ENCODE assay signal across 15 cellular contexts in the genomic region with DNA sequence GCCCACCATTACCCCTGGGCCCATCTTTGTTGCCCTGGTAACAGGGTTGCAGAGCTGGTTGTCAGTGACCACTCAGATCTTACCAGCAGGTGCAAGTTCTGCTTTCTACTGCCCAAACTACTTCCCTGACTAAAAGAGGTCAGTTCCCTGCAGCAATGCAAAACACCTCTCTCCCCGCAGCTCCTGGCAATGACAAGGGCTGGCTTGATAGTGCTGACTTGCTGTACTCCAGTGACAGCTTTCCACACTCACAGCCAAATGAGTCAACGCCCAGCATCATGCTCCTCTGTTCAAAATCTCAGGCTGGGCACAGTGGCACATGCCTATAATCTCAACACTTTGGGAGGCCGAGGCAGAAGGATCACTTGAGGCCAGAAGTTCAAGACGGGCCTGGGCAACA.
DNase-seq lines count a peak whose midpoint lies in the region; ATAC-seq and TF ChIP-seq lines count a peak whose summit lies in the region.
"Had no signal": no experiment of that assay in that cellular context is flagged by ENCODE, and none has a peak within 500 bp of the region (broad histone marks: within the 10 kb centered on the region; RNA-seq: fewer than 3 reads in every experiment).

No MANE protein-coding gene starts in this region.

- no peak for ATAC-seq in activated CD4-positive, alpha-beta T cell treated with anti-CD3 and anti-CD28 coated beads for 36 hours
- ATAC-seq in heart right ventricle = peak in 6 of 8 donors; percentile 51 to 94 (median 74)
- ATAC-seq: CD8-positive, alpha-beta T cell; GM12878; GM23338 had no signal

- CTCF ChIA-PET in activated CD4-positive, alpha-beta T cell treated with anti-CD3 and anti-CD28 coated beads, Interleukin-2, amount 10 ng/mL, durations not matched to agents 7 days and 5 days (lab: Charles Lee) = interaction anchor here (0.6 kb wide), 1 partner anchor 797 kb away, joined by 3 read pairs; no protein-coding TSS in a partner anchor
- CTCF ChIA-PET in activated CD4-positive, alpha-beta T cell treated with anti-CD3 and anti-CD28 coated beads for 36 hours (lab: Charles Lee) = interaction anchor here (0.6 kb wide), 1 partner anchor 163 kb away, joined by 3 read pairs; no protein-coding TSS in a partner anchor
- CTCF ChIA-PET in CD8-positive, alpha-beta memory T cell (lab: Charles Lee) = interaction anchor here (0.7 kb wide), 1 partner anchor 74 kb away, joined by 3 read pairs; no protein-coding TSS in a partner anchor

- peaks cover 2% of the 10 kb centered on the region for H3K4me1 Mint-ChIP-seq in activated CD4-positive, alpha-beta T cell treated with anti-CD3 and anti-CD28 coated beads, Interleukin-2, amount 10 ng/mL, durations not matched to agents 7 days and 5 days
- H3K4me1 Mint-ChIP-seq in activated CD4-positive, alpha-beta T cell treated with anti-CD3 and anti-CD28 coated beads for 36 hours = no peaks in the 10 kb centered on the region
- peaks cover 0 to 9% (median 4%) of the 10 kb centered on the region in 3 donors for H3K4me1 Mint-ChIP-seq in CD8-positive, alpha-beta memory T cell
- H3K4me1 Mint-ChIP-seq: CD14-positive monocyte, GM23338 had no signal

- intact Hi-C loops in activated CD4-positive, alpha-beta T cell treated with anti-CD3 and anti-CD28 coated beads for 36 hours (cut with DNase I, micrococcal nuclease) = no loop called here
- intact Hi-C loops in heart right ventricle (cut with DNase I) = loop anchor here in 1 of 10 donors (10.0 kb wide), 1 partner anchor 122 kb away; a partner anchor contains a TSS
- intact Hi-C loops in esophagus squamous epithelium (cut with DNase I) = no loop called here

- no peaks in the 10 kb centered on the region for H3K9me3 Mint-ChIP-seq in activated CD4-positive, alpha-beta T cell treated with anti-CD3 and anti-CD28 coated beads, Interleukin-2, amount 10 ng/mL, durations not matched to agents 7 days and 5 days
- H3K9me3 Mint-ChIP-seq in activated CD4-positive, alpha-beta T cell treated with anti-CD3 and anti-CD28 coated beads for 36 hours (ENCODE audit: low read depth) = peaks cover 7% of the 10 kb centered on the region
- peaks cover 0 to 3% (median 3%) of the 10 kb centered on the region in 5 donors for H3K9me3 Mint-ChIP-seq in CD8-positive, alpha-beta memory T cell

- no peak for DNase-seq in activated CD4-positive, alpha-beta T cell treated with anti-CD3 and anti-CD28 coated beads, Interleukin-2, amount 10 ng/mL, durations not matched to agents 7 days and 5 days
- DNase-seq in activated CD4-positive, alpha-beta T cell treated with anti-CD3 and anti-CD28 coated beads for 36 hours = no peak
- peak; percentile 71 for DNase-seq in cerebellar cortex (ENCODE audit: low spot score)
- DNase-seq in heart right ventricle = peak; percentile 15 to 22
- DNase-seq in EL = no peak
- no peak for DNase-seq in CD8-positive, alpha-beta memory T cell
- DNase-seq in esophagus squamous epithelium (lab: John Stamatoyannopoulos, UW) = no peak
- DNase-seq: Caco-2; CD8-positive, alpha-beta T cell; DMS53; H7 had no signal

- no peak overlapping the region for H3K27ac ChIP-seq in heart right ventricle
- no peak overlapping the region for H3K27ac ChIP-seq in CD8-positive, alpha-beta memory T cell (ENCODE audit: low read depth, low read length)
- no peak overlapping the region for H3K27ac ChIP-seq in esophagus squamous epithelium
- H3K27ac ChIP-seq: 22Rv1 had no signal

- H3K27me3 Mint-ChIP-seq in activated CD4-positive, alpha-beta T cell treated with anti-CD3 and anti-CD28 coated beads, Interleukin-2, amount 10 ng/mL, durations not matched to agents 7 days and 5 days = no peaks in the 10 kb centered on the region
- H3K27me3 Mint-ChIP-seq in activated CD4-positive, alpha-beta T cell treated with anti-CD3 and anti-CD28 coated beads for 36 hours = no peaks in the 10 kb centered on the region
- H3K27me3 Mint-ChIP-seq in CD8-positive, alpha-beta memory T cell = no peaks in the 10 kb centered on the region

- POLR2A ChIA-PET in activated CD4-positive, alpha-beta T cell treated with anti-CD3 and anti-CD28 coated beads, Interleukin-2, amount 10 ng/mL, durations not matched to agents 7 days and 5 days (lab: Charles Lee) = no interaction called here
- POLR2A ChIA-PET in activated CD4-positive, alpha-beta T cell treated with anti-CD3 and anti-CD28 coated beads for 36 hours (lab: Charles Lee) = interaction anchor here (0.5 kb wide), 1 partner anchor 1738 kb away, joined by 7 read pairs; no protein-coding TSS in a partner anchor
- POLR2A ChIA-PET in CD8-positive, alpha-beta memory T cell (lab: Charles Lee) = no interaction called here

- H3K36me3 ChIP-seq in heart right ventricle (peaks cover 0 to 26% (median 0%) of the 10 kb centered on the region in 9 donors), esophagus squamous epithelium (peaks cover 0 to 24% (median 0%) of the 10 kb centered on the region in 3 donors)
- no peaks in the 10 kb centered on the region for H3K36me3 ChIP-seq in CD8-positive, alpha-beta memory T cell (ENCODE audit: insufficient read depth, low read length)

- no peak overlapping the region for H3K4me3 ChIP-seq in heart right ventricle
- no peak overlapping the region for H3K4me3 ChIP-seq in CD8-positive, alpha-beta memory T cell (ENCODE audit: low read length)
- no peak overlapping the region for H3K4me3 ChIP-seq in esophagus squamous epithelium
- H3K4me3 ChIP-seq: GM12878, GM23338 had no signal

- no peak for TF ChIP-seq POLR2A in esophagus squamous epithelium (IDR thresholded peaks at IDR 0.05)

- peaks cover 0 to 12% (median 0%) of the 10 kb centered on the region in 11 donors for H3K9me3 ChIP-seq in heart right ventricle
- H3K9me3 ChIP-seq in CD8-positive, alpha-beta memory T cell (ENCODE audit: low read length) = no peaks in the 10 kb centered on the region
- no peaks in the 10 kb centered on the region for H3K9me3 ChIP-seq in esophagus squamous epithelium
- H3K9me3 ChIP-seq: Caco-2 had no signal

- peaks cover 47% of the 10 kb centered on the region for H3K36me3 Mint-ChIP-seq in activated CD4-positive, alpha-beta T cell treated with anti-CD3 and anti-CD28 coated beads, Interleukin-2, amount 10 ng/mL, durations not matched to agents 7 days and 5 days (ENCODE audit: low read depth)
- peaks cover 30% of the 10 kb centered on the region for H3K36me3 Mint-ChIP-seq in activated CD4-positive, alpha-beta T cell treated with anti-CD3 and anti-CD28 coated beads for 36 hours (ENCODE audit: low read depth)
- H3K36me3 Mint-ChIP-seq in CD8-positive, alpha-beta memory T cell = peaks cover 0 to 16% (median 9%) of the 10 kb centered on the region in 3 donors
- H3K36me3 Mint-ChIP-seq: CD8-positive, alpha-beta T cell had no signal

- peak overlapping the region; percentile 50 for H3K27ac Mint-ChIP-seq in activated CD4-positive, alpha-beta T cell treated with anti-CD3 and anti-CD28 coated beads, Interleukin-2, amount 10 ng/mL, durations not matched to agents 7 days and 5 days
- H3K27ac Mint-ChIP-seq in activated CD4-positive, alpha-beta T cell treated with anti-CD3 and anti-CD28 coated beads for 36 hours = no peak overlapping the region
- H3K27ac Mint-ChIP-seq in CD8-positive, alpha-beta memory T cell = no peak overlapping the region
- H3K27ac Mint-ChIP-seq: CD8-positive, alpha-beta T cell; GM23338 had no signal

- TF ChIP-seq CTCF in heart right ventricle (IDR thresholded peaks at IDR 0.05) (no peak), esophagus squamous epithelium (IDR thresholded peaks at IDR 0.05) (no peak)

- H3K27me3 ChIP-seq in heart right ventricle (no peaks in the 10 kb centered on the region), esophagus squamous epithelium (no peaks in the 10 kb centered on the region)
- no peaks in the 10 kb centered on the region for H3K27me3 ChIP-seq in CD8-positive, alpha-beta memory T cell (ENCODE audit: insufficient read depth, low read length, poor library complexity, severe bottlenecking)

- H3K4me3 Mint-ChIP-seq in activated CD4-positive, alpha-beta T cell treated with anti-CD3 and anti-CD28 coated beads, Interleukin-2, amount 10 ng/mL, durations not matched to agents 7 days and 5 days = no peak overlapping the region
- no peak overlapping the region for H3K4me3 Mint-ChIP-seq in activated CD4-positive, alpha-beta T cell treated with anti-CD3 and anti-CD28 coated beads for 36 hours
- no peak overlapping the region for H3K4me3 Mint-ChIP-seq in CD8-positive, alpha-beta memory T cell
- H3K4me3 Mint-ChIP-seq: CD14-positive monocyte; CD8-positive, alpha-beta T cell; GM23338 had no signal

- WGBS in heart right ventricle, 2 donors = 54 to 71% methylated on average over 4 of the region's 4 CpGs
- WGBS in esophagus squamous epithelium, 2 donors = 92 to 100% methylated on average over 3 to 4 of the region's 4 CpGs

- H3K4me1 ChIP-seq in heart right ventricle (no peaks in the 10 kb centered on the region), esophagus squamous epithelium (no peaks in the 10 kb centered on the region)
- H3K4me1 ChIP-seq in CD8-positive, alpha-beta memory T cell (ENCODE audit: insufficient read depth, low read length) = no peaks in the 10 kb centered on the region
- H3K4me1 ChIP-seq: Caco-2 had no signal

Comparison
In these comparisons a context has a peak if more than half of its experiments do, and no peak if none do; other contexts are left out.
1. DNase-seq: peak in cerebellar cortex (single experiment) and heart right ventricle (2 of 2); none in activated CD4-positive, alpha-beta T cell treated with anti-CD3 and anti-CD28 coated beads, Interleukin-2, amount 10 ng/mL, durations not matched to agents 7 days and 5 days (single experiment), activated CD4-positive, alpha-beta T cell treated with anti-CD3 and anti-CD28 coated beads for 36 hours (single experiment), EL (single experiment), CD8-positive, alpha-beta memory T cell (0 of 5) and esophagus squamous epithelium (single experiment).